In the genomic region with DNA sequence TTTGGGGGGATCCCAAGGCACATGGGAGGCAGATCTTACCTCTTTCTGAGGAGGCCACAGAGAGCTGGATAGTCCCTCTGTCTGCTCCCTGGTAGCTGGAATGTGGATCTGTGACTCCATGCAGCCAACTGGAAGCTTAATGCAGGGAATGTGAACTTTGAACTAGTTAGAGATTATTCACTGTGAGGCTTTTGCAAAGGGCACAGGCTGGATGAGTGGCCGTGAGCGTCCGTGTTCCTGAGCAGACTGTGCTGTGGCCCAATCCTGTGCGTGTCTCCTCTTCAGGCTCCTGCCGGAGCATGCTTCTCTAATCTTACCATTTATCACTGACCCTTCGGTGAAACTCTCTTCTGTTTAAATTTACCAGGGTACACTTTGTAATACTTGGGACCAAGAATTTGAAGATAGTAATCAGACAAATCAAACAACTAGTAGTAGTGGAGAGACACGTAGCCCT, we compare ENCODE assay signal across 1 cellular context.
TF ChIP-seq lines count a peak whose summit lies in the region.

No MANE protein-coding gene starts in this region.

TF ChIP-seq in HepG2, 621 proteins besides CTCF, POLR2A, EP300 and RAD21 (continued from another document and continues in another):
- TF ChIP-seq ZNF350 (CRISPR knock-in tag; IDR thresholded peaks at IDR 0.05; ENCODE audit: borderline replicate concordance, low read depth) = peak; percentile 59; the same call in 1 of the 2 replicates
- peak; percentile 44; the same call in 1 of the 2 replicates for TF ChIP-seq MIXL1 (CRISPR knock-in tag; IDR thresholded peaks at IDR 0.05)
- TF ChIP-seq RXRB (CRISPR knock-in tag; IDR thresholded peaks at IDR 0.05; ENCODE audit: borderline replicate concordance) = peak; percentile 85; the same call in 1 of the 2 replicates
- TF ChIP-seq, protein P1, sequence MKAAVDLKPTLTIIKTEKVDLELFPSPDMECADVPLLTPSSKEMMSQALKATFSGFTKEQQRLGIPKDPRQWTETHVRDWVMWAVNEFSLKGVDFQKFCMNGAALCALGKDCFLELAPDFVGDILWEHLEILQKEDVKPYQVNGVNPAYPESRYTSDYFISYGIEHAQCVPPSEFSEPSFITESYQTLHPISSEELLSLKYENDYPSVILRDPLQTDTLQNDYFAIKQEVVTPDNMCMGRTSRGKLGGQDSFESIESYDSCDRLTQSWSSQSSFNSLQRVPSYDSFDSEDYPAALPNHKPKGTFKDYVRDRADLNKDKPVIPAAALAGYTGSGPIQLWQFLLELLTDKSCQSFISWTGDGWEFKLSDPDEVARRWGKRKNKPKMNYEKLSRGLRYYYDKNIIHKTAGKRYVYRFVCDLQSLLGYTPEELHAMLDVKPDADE (CRISPR knock-in tag; IDR thresholded peaks at IDR 0.05) = no peak
- peak; percentile 60; the same call in 1 of the 2 replicates for TF ChIP-seq IRF2 (CRISPR knock-in tag; IDR thresholded peaks at IDR 0.05)
- TF ChIP-seq, protein P2, sequence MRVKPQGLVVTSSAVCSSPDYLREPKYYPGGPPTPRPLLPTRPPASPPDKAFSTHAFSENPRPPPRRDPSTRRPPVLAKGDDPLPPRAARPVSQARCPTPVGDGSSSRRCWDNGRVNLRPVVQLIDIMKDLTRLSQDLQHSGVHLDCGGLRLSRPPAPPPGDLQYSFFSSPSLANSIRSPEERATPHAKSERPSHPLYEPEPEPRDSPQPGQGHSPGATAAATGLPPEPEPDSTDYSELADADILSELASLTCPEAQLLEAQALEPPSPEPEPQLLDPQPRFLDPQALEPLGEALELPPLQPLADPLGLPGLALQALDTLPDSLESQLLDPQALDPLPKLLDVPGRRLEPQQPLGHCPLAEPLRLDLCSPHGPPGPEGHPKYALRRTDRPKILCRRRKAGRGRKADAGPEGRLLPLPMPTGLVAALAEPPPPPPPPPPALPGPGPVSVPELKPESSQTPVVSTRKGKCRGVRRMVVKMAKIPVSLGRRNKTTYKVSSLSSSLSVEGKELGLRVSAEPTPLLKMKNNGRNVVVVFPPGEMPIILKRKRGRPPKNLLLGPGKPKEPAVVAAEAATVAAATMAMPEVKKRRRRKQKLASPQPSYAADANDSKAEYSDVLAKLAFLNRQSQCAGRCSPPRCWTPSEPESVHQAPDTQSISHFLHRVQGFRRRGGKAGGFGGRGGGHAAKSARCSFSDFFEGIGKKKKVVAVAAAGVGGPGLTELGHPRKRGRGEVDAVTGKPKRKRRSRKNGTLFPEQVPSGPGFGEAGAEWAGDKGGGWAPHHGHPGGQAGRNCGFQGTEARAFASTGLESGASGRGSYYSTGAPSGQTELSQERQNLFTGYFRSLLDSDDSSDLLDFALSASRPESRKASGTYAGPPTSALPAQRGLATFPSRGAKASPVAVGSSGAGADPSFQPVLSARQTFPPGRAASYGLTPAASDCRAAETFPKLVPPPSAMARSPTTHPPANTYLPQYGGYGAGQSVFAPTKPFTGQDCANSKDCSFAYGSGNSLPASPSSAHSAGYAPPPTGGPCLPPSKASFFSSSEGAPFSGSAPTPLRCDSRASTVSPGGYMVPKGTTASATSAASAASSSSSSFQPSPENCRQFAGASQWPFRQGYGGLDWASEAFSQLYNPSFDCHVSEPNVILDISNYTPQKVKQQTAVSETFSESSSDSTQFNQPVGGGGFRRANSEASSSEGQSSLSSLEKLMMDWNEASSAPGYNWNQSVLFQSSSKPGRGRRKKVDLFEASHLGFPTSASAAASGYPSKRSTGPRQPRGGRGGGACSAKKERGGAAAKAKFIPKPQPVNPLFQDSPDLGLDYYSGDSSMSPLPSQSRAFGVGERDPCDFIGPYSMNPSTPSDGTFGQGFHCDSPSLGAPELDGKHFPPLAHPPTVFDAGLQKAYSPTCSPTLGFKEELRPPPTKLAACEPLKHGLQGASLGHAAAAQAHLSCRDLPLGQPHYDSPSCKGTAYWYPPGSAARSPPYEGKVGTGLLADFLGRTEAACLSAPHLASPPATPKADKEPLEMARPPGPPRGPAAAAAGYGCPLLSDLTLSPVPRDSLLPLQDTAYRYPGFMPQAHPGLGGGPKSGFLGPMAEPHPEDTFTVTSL (CRISPR knock-in tag; IDR thresholded peaks at IDR 0.05; ENCODE audit: borderline replicate concordance) = peak; percentile 65; the same call in 1 of the 2 replicates
- no peak for TF ChIP-seq BRCA1 (CRISPR knock-in tag; IDR thresholded peaks at IDR 0.05)
- TF ChIP-seq, protein P3, sequence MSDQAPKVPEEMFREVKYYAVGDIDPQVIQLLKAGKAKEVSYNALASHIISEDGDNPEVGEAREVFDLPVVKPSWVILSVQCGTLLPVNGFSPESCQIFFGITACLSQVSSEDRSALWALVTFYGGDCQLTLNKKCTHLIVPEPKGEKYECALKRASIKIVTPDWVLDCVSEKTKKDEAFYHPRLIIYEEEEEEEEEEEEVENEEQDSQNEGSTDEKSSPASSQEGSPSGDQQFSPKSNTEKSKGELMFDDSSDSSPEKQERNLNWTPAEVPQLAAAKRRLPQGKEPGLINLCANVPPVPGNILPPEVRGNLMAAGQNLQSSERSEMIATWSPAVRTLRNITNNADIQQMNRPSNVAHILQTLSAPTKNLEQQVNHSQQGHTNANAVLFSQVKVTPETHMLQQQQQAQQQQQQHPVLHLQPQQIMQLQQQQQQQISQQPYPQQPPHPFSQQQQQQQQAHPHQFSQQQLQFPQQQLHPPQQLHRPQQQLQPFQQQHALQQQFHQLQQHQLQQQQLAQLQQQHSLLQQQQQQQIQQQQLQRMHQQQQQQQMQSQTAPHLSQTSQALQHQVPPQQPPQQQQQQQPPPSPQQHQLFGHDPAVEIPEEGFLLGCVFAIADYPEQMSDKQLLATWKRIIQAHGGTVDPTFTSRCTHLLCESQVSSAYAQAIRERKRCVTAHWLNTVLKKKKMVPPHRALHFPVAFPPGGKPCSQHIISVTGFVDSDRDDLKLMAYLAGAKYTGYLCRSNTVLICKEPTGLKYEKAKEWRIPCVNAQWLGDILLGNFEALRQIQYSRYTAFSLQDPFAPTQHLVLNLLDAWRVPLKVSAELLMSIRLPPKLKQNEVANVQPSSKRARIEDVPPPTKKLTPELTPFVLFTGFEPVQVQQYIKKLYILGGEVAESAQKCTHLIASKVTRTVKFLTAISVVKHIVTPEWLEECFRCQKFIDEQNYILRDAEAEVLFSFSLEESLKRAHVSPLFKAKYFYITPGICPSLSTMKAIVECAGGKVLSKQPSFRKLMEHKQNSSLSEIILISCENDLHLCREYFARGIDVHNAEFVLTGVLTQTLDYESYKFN (CRISPR knock-in tag; conservative IDR thresholded peaks at IDR 0.05) = peak; percentile 86
- no peak for TF ChIP-seq ZFP36L2 (CRISPR knock-in tag; IDR thresholded peaks at IDR 0.05)
- TF ChIP-seq ZNF124 (CRISPR knock-in tag; IDR thresholded peaks at IDR 0.05) = peak; percentile 25; the same call in 1 of the 2 replicates
- TF ChIP-seq ZNF292 (CRISPR knock-in tag; IDR thresholded peaks at IDR 0.05; ENCODE audit: borderline replicate concordance, low read depth) = peak; percentile 99
- 0 out of 2 replicates have a peak, but pooled peaks have one; percentile 79 for TF ChIP-seq ZNF549 (CRISPR knock-in tag; IDR thresholded peaks at IDR 0.05)
- TF ChIP-seq SRSF1 (optimal IDR thresholded peaks at IDR 0.05; ENCODE audit: low read depth, low read length) = no peak
- TF ChIP-seq ESRRA (CRISPR knock-in tag; IDR thresholded peaks at IDR 0.05; ENCODE audit: low read depth) = peak; percentile 51; the same call in 1 of the 2 replicates
- TF ChIP-seq, protein P4, sequence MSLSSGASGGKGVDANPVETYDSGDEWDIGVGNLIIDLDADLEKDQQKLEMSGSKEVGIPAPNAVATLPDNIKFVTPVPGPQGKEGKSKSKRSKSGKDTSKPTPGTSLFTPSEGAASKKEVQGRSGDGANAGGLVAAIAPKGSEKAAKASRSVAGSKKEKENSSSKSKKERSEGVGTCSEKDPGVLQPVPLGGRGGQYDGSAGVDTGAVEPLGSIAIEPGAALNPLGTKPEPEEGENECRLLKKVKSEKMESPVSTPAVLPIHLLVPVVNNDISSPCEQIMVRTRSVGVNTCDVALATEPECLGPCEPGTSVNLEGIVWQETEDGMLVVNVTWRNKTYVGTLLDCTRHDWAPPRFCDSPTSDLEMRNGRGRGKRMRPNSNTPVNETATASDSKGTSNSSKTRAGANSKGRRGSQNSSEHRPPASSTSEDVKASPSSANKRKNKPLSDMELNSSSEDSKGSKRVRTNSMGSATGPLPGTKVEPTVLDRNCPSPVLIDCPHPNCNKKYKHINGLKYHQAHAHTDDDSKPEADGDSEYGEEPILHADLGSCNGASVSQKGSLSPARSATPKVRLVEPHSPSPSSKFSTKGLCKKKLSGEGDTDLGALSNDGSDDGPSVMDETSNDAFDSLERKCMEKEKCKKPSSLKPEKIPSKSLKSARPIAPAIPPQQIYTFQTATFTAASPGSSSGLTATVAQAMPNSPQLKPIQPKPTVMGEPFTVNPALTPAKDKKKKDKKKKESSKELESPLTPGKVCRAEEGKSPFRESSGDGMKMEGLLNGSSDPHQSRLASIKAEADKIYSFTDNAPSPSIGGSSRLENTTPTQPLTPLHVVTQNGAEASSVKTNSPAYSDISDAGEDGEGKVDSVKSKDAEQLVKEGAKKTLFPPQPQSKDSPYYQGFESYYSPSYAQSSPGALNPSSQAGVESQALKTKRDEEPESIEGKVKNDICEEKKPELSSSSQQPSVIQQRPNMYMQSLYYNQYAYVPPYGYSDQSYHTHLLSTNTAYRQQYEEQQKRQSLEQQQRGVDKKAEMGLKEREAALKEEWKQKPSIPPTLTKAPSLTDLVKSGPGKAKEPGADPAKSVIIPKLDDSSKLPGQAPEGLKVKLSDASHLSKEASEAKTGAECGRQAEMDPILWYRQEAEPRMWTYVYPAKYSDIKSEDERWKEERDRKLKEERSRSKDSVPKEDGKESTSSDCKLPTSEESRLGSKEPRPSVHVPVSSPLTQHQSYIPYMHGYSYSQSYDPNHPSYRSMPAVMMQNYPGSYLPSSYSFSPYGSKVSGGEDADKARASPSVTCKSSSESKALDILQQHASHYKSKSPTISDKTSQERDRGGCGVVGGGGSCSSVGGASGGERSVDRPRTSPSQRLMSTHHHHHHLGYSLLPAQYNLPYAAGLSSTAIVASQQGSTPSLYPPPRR (CRISPR knock-in tag; IDR thresholded peaks at IDR 0.05; ENCODE audit: borderline replicate concordance) = peak; percentile 66
- TF ChIP-seq, protein P5, sequence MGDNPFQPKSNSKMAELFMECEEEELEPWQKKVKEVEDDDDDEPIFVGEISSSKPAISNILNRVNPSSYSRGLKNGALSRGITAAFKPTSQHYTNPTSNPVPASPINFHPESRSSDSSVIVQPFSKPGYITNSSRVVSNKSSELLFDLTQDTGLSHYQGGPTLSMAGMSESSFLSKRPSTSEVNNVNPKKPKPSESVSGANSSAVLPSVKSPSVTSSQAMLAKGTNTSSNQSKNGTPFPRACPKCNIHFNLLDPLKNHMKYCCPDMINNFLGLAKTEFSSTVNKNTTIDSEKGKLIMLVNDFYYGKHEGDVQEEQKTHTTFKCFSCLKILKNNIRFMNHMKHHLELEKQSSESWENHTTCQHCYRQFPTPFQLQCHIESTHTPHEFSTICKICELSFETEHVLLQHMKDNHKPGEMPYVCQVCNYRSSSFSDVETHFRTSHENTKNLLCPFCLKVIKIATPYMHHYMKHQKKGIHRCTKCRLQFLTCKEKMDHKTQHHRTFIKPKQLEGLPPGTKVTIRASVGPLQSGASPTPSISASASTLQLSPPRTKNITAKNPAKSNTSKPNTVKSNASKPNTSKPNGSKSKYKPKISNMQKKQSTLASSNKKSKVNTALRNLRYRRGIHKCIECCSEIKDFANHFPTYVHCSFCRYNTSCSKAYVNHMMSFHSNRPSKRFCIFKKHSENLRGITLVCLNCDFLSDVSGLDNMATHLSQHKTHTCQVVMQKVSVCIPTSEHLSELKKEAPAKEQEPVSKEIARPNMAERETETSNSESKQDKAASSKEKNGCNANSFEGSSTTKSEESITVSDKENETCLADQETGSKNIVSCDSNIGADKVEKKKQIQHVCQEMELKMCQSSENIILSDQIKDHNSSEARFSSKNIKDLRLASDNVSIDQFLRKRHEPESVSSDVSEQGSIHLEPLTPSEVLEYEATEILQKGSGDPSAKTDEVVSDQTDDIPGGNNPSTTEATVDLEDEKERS (CRISPR knock-in tag; IDR thresholded peaks at IDR 0.05) = 0 out of 2 replicates have a peak, but pooled peaks have one; percentile 38
- TF ChIP-seq HNF4A (CRISPR knock-in tag; IDR thresholded peaks at IDR 0.05) = peak; percentile 96
- 0 out of 2 replicates have a peak, but pooled peaks have one; percentile 13 for TF ChIP-seq MIER2 (CRISPR knock-in tag; IDR thresholded peaks at IDR 0.05)
- 0 out of 2 replicates have a peak, but pooled peaks have one; percentile 36 for TF ChIP-seq ZSCAN29 (CRISPR knock-in tag; conservative IDR thresholded peaks at IDR 0.05)
- peak; percentile 65 for TF ChIP-seq POLR2G (IDR thresholded peaks at IDR 0.05; ENCODE audit: low read depth, low read length)
- TF ChIP-seq RXRA (CRISPR knock-in tag; IDR thresholded peaks at IDR 0.05) = peak; percentile 66; the same call in 1 of the 2 replicates
- TF ChIP-seq REPIN1 (CRISPR knock-in tag; IDR thresholded peaks at IDR 0.05; ENCODE audit: borderline replicate concordance, low read depth) = peak; percentile 54; the same call in 1 of the 2 replicates
- TF ChIP-seq DPF2 (CRISPR knock-in tag; IDR thresholded peaks at IDR 0.05; ENCODE audit: borderline replicate concordance, low read depth) = peak; percentile 80
- TF ChIP-seq BORCS8-MEF2B (CRISPR knock-in tag; IDR thresholded peaks at IDR 0.05) = 0 out of 2 replicates have a peak, but pooled peaks have one; percentile 40
- TF ChIP-seq FOSL2 (CRISPR knock-in tag; IDR thresholded peaks at IDR 0.05) = peak; percentile 67; the same call in 1 of the 2 replicates
- no peak for TF ChIP-seq ATF1 (CRISPR knock-in tag; IDR thresholded peaks at IDR 0.05)
- TF ChIP-seq ZNF17 (CRISPR knock-in tag; IDR thresholded peaks at IDR 0.05) = no peak
- TF ChIP-seq EHMT2 (IDR thresholded peaks at IDR 0.05; ENCODE audit: borderline replicate concordance, low read depth, low read length) = peak; percentile 37; the same call in 1 of the 2 replicates
- TF ChIP-seq ZFY (CRISPR knock-in tag; IDR thresholded peaks at IDR 0.05) = peak; percentile 31; the same call in 1 of the 2 replicates
- peak; percentile 83 for TF ChIP-seq SKI (IDR thresholded peaks at IDR 0.05; ENCODE audit: partially characterized antibody)
- 0 out of 2 replicates have a peak, but pooled peaks have one; percentile 14 for TF ChIP-seq ZNF343 (CRISPR knock-in tag; IDR thresholded peaks at IDR 0.05)
- 0 out of 4 replicates have a peak, but pooled peaks of 1 of the 2 experiments have one; percentile 5 for TF ChIP-seq NR2F1 (CRISPR knock-in tag; IDR thresholded peaks at IDR 0.05)
- 0 out of 2 replicates have a peak, but pooled peaks have one; percentile 40 for TF ChIP-seq ZNF547 (CRISPR knock-in tag; IDR thresholded peaks at IDR 0.05)
- TF ChIP-seq, protein P6, sequence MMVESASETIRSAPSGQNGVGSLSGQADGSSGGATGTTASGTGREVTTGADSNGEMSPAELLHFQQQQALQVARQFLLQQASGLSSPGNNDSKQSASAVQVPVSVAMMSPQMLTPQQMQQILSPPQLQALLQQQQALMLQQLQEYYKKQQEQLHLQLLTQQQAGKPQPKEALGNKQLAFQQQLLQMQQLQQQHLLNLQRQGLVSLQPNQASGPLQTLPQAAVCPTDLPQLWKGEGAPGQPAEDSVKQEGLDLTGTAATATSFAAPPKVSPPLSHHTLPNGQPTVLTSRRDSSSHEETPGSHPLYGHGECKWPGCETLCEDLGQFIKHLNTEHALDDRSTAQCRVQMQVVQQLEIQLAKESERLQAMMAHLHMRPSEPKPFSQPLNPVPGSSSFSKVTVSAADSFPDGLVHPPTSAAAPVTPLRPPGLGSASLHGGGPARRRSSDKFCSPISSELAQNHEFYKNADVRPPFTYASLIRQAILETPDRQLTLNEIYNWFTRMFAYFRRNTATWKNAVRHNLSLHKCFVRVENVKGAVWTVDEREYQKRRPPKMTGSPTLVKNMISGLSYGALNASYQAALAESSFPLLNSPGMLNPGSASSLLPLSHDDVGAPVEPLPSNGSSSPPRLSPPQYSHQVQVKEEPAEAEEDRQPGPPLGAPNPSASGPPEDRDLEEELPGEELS (CRISPR knock-in tag; IDR thresholded peaks at IDR 0.05) = peak; percentile 58
- no peak for TF ChIP-seq BHLHE40 (IDR thresholded peaks at IDR 0.05; ENCODE audit: low read length)
- 0 out of 2 replicates have a peak, but pooled peaks have one; percentile 33 for TF ChIP-seq ZNF274 (CRISPR knock-in tag; IDR thresholded peaks at IDR 0.05)
- peak; percentile 90 for TF ChIP-seq MED1 (CRISPR knock-in tag; IDR thresholded peaks at IDR 0.05)
